ENCODE assay signal across 9 cellular contexts in the genomic region with DNA sequence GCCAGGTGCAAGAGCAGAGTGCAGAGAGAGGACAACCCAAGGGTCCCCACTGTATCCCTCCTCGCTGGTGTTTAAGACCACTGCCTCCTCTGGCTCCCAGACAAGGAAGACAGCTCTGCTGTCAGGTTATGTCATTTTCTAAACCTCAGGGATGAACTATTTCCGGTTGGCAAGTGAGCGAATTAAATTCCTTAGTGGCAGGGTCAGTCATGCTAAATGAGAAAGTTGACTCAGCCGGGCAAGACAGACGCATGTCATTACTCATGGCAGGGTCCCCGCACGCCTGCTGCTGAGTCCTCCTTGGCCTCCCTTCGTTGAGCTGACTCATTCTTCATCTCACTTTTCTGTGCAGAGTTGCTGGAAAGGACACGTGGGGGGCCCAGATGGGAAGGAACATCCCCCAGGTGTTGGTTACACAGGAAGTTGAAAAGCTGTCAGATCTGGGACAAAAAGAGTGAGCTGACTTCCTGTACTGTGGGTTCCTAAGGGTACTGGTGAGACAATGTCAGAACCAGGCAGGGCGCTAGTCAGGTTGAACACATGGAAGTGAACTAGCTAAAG. TPM values are rescaled to one million over a fixed set of nuclear protein-coding genes. Genes with fewer than 3 reads are reported as not detected.
DNase-seq lines count a peak whose midpoint lies in the region; ATAC-seq and TF ChIP-seq lines count a peak whose summit lies in the region.
"Had no signal": no experiment of that assay in that cellular context is flagged by ENCODE, and none has a peak within 500 bp of the region (broad histone marks: within the 10 kb centered on the region; RNA-seq: fewer than 3 reads in every experiment).

No MANE protein-coding gene starts in this region.

- peak overlapping the region in 7 of 8 donors; percentile 58 to 83 (median 71) for H3K4me3 Mint-ChIP-seq in CD4-positive, alpha-beta memory T cell

- no peaks in the 10 kb centered on the region for H3K36me3 ChIP-seq in CD4-positive, alpha-beta memory T cell (ENCODE audit: insufficient read depth, low read length)
- H3K36me3 ChIP-seq in left lung: no peaks in the 10 kb centered on the region
- H3K36me3 ChIP-seq: heart right ventricle had no signal

- intact Hi-C loops in CD4-positive, alpha-beta memory T cell (cut with micrococcal nuclease): loop anchor here (1.0 kb wide), 1 partner anchor 26 kb away; no protein-coding TSS in a partner anchor
- intact Hi-C loops in left lung (cut with DNase I): no loop called here

- H3K27ac Mint-ChIP-seq in CD4-positive, alpha-beta memory T cell: peak overlapping the region in 6 of 7 donors; percentile 72 to 90 (median 86)

- peaks cover 36% of the 10 kb centered on the region for H3K4me1 ChIP-seq in CD4-positive, alpha-beta memory T cell (ENCODE audit: insufficient read depth, low read length)
- no peaks in the 10 kb centered on the region for H3K4me1 ChIP-seq in left lung

- H3K27me3 Mint-ChIP-seq in CD4-positive, alpha-beta memory T cell: no peaks in the 10 kb centered on the region

- H3K4me3 ChIP-seq in CD4-positive, alpha-beta memory T cell (ENCODE audit: low read length in 2 of 2): no peak overlapping the region
- H3K4me3 ChIP-seq in fibroblast of pulmonary artery (replicated peaks; ENCODE audit: low read depth, low read length) (no peak overlapping the region), left lung (no peak overlapping the region)
- H3K4me3 ChIP-seq: heart right ventricle had no signal

- POLR2A ChIA-PET in CD4-positive, alpha-beta memory T cell (lab: Charles Lee; ENCODE audit: partially characterized antibody): interaction anchor here (0.9 to 2.6 kb wide), 8 partner anchors 8 to 482 kb away, joined by 3 to 43 read pairs (median 6); no protein-coding TSS in a partner anchor

- TF ChIP-seq CTCF in fibroblast of pulmonary artery (IDR thresholded peaks at IDR 0.05; ENCODE audit: low read length, missing control alignments) (no peak), left lung (IDR thresholded peaks at IDR 0.05) (no peak)

- ATAC-seq in left lung: no peak

- CTCF ChIA-PET in CD4-positive, alpha-beta memory T cell (lab: Charles Lee; ENCODE audit: partially characterized antibody): interaction anchor here (0.9 to 1.4 kb wide), 5 partner anchors 12 to 116 kb away, joined by 3 to 5 read pairs (median 4); no protein-coding TSS in a partner anchor

- H3K27me3 ChIP-seq in CD4-positive, alpha-beta memory T cell (ENCODE audit: insufficient read depth, low read length): no peaks in the 10 kb centered on the region
- no peaks in the 10 kb centered on the region for H3K27me3 ChIP-seq in left lung

- H3K36me3 Mint-ChIP-seq in CD4-positive, alpha-beta memory T cell: no peaks in the 10 kb centered on the region

- H3K27ac ChIP-seq in CD4-positive, alpha-beta memory T cell (ENCODE audit: low read depth, low read length): no peak overlapping the region
- H3K27ac ChIP-seq in left lung: no peak overlapping the region
- H3K27ac ChIP-seq: heart right ventricle had no signal

- H3K4me1 Mint-ChIP-seq in CD4-positive, alpha-beta memory T cell: peaks cover 27 to 70% (median 56%) of the 10 kb centered on the region in 4 donors

- H3K9me3 ChIP-seq in CD4-positive, alpha-beta memory T cell (ENCODE audit: control insufficient read depth in 1 of 2, low read length in 2 of 2): no peaks in the 10 kb centered on the region
- H3K9me3 ChIP-seq in left lung: peaks cover 0 to 1% of the 10 kb centered on the region in 2 donors

- H3K9me3 Mint-ChIP-seq in CD4-positive, alpha-beta memory T cell: peaks cover 0 to 12% (median 10%) of the 10 kb centered on the region in 8 donors

- peak; percentile 43 to 90 (median 45) for DNase-seq in CD4-positive, alpha-beta memory T cell
- DNase-seq in HS-5 (ENCODE audit: low read depth) (peak; percentile 70), fibroblast of pulmonary artery (ENCODE audit: low read depth) (peak; percentile 70), NCI-H345 (lab: John Stamatoyannopoulos, UW) (no peak), left lung (no peak), hypothalamus (lab: John Stamatoyannopoulos, UW) (no peak)
- DNase-seq in activated CD8-positive, alpha-beta memory T cell treated with anti-CD3 and anti-CD28 coated beads for 24 hours: peak; percentile 79
- DNase-seq in stimulated activated CD8-positive, alpha-beta memory T cell treated with anti-CD3 and anti-CD28 coated beads, Interleukin-7, amount 100 ng/mL, for 24 hours (ENCODE audit: low read depth): peak; percentile 62
- DNase-seq: heart right ventricle had no signal

RNA-seq across cellular contexts. Expression of a gene that starts 47.1 kb away (rescaled TPM):
- not detected for total RNA-seq in CD4-positive, alpha-beta memory T cell
- not detected for polyA plus RNA-seq in CD4-positive, alpha-beta memory T cell
- under 1 TPM in 1 of 2 donors, not detected in 1; 0.35 TPM for total RNA-seq in left lung
- total RNA-seq: heart right ventricle had no signal
- polyA plus RNA-seq: heart right ventricle had no signal

Comparison
In these comparisons a context has a peak if more than half of its experiments do, and no peak if none do; other contexts are left out.
1. DNase-seq: peak in CD4-positive, alpha-beta memory T cell (5 of 5), HS-5 (single experiment), activated CD8-positive, alpha-beta memory T cell treated with anti-CD3 and anti-CD28 coated beads for 24 hours (single experiment), fibroblast of pulmonary artery (single experiment) and stimulated activated CD8-positive, alpha-beta memory T cell treated with anti-CD3 and anti-CD28 coated beads, Interleukin-7, amount 100 ng/mL, for 24 hours (single experiment); none in NCI-H345 (single experiment), left lung (0 of 2) and hypothalamus (0 of 51).